In genomic region chr21:42645211-42646075, GRCh38 we compare ENCODE assay signal across 1 cellular context.
A peak's percentile ranks its signal among the peaks of the same experiment; 100 is the strongest.
TF ChIP-seq lines count a peak whose summit lies in the region.

No MANE protein-coding gene starts in this region.

TF ChIP-seq in K562, 482 proteins besides CTCF, POLR2A, EP300 and RAD21 (continued from another document):
- no peak for TF ChIP-seq ADNP (tag; IDR thresholded peaks at IDR 0.05)
- no peak for TF ChIP-seq BRCA1 (IDR thresholded peaks at IDR 0.05)
- no peak for TF ChIP-seq BRCA1 (CRISPR knock-in tag; IDR thresholded peaks at IDR 0.05)
- TF ChIP-seq MNT (conservative IDR thresholded peaks at IDR 0.05): no peak
- TF ChIP-seq TAF1 (IDR thresholded peaks at IDR 0.05; ENCODE audit: control insufficient read depth, extremely low read depth, insufficient read depth, low read length, severe bottlenecking): no peak
- TF ChIP-seq ZNF589 (CRISPR knock-in tag; IDR thresholded peaks at IDR 0.05; ENCODE audit: low read depth): peak; percentile 67; the same call in 1 of the 2 replicates
- no peak for TF ChIP-seq ARNT (IDR thresholded peaks at IDR 0.05)
- TF ChIP-seq, protein P1, sequence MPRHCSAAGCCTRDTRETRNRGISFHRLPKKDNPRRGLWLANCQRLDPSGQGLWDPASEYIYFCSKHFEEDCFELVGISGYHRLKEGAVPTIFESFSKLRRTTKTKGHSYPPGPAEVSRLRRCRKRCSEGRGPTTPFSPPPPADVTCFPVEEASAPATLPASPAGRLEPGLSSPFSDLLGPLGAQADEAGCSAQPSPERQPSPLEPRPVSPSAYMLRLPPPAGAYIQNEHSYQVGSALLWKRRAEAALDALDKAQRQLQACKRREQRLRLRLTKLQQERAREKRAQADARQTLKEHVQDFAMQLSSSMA (CRISPR knock-in tag; IDR thresholded peaks at IDR 0.05): no peak
- TF ChIP-seq MBD2 (IDR thresholded peaks at IDR 0.05; ENCODE audit: borderline replicate concordance, low read depth): no peak
TF ChIP-seq in K562: peak in this region for 29.
